ENCODE assay signal across 1 cellular context in the genomic region with DNA sequence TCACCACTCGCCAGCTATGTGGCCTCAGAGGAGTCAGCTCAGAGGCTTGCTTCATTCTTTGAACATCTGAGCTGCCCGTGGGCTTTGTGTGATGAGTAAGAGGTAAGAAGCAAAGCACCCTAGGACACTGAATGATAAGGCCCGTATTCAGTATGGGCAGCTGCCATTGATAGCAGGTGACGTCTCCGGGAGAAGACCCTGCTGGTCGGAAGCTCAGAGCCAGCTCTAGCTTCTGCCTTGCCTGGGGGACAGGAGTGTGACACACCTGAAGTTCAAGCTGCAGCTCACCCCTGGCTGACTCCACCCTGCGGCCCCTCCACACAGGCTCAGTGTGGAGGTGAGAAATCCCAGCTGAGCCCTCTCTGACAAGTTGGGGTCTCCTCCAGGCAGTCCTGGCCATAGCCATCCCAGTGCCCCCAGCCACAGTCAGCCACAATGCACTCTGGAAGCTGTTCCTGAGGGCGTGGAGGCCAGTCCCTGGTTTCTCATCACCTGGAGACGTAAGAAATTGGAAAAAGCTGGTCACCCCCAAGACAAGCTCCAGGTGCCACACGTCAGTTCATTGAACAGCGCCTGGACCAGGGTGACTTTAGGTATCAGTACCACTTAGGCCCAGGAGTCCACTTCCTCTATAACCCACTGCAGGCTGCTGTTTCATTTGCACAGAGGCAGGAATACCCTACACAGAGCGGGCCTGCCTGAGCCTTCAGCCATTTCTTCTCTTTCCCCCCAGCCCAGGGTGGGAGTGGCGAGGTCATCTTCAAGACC.
TF ChIP-seq lines count a peak whose summit lies in the region.

No MANE protein-coding gene starts in this region.

TF ChIP-seq in HCT116, 20 proteins besides CTCF, POLR2A, EP300 and RAD21 (continued from another document):
- TF ChIP-seq, protein P1, sequence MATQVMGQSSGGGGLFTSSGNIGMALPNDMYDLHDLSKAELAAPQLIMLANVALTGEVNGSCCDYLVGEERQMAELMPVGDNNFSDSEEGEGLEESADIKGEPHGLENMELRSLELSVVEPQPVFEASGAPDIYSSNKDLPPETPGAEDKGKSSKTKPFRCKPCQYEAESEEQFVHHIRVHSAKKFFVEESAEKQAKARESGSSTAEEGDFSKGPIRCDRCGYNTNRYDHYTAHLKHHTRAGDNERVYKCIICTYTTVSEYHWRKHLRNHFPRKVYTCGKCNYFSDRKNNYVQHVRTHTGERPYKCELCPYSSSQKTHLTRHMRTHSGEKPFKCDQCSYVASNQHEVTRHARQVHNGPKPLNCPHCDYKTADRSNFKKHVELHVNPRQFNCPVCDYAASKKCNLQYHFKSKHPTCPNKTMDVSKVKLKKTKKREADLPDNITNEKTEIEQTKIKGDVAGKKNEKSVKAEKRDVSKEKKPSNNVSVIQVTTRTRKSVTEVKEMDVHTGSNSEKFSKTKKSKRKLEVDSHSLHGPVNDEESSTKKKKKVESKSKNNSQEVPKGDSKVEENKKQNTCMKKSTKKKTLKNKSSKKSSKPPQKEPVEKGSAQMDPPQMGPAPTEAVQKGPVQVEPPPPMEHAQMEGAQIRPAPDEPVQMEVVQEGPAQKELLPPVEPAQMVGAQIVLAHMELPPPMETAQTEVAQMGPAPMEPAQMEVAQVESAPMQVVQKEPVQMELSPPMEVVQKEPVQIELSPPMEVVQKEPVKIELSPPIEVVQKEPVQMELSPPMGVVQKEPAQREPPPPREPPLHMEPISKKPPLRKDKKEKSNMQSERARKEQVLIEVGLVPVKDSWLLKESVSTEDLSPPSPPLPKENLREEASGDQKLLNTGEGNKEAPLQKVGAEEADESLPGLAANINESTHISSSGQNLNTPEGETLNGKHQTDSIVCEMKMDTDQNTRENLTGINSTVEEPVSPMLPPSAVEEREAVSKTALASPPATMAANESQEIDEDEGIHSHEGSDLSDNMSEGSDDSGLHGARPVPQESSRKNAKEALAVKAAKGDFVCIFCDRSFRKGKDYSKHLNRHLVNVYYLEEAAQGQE (IDR thresholded peaks at IDR 0.05; ENCODE audit: low read depth): no peak
- TF ChIP-seq POLR2AphosphoS5 (IDR thresholded peaks at IDR 0.05; ENCODE audit: low read depth, low read length) (no peak), EZH2phosphoT487 (IDR thresholded peaks at IDR 0.05; ENCODE audit: borderline replicate concordance) (no peak), ZFX (IDR thresholded peaks at IDR 0.05) (no peak), SIN3A (IDR thresholded peaks at IDR 0.05; ENCODE audit: low read depth) (no peak), ATF3 (IDR thresholded peaks at IDR 0.05) (no peak)
